ENCODE assay signal across 1 cellular context in genomic region chrX:124086411-124086810, GRCh38.
TF ChIP-seq lines count a peak whose summit lies in the region.

No MANE protein-coding gene starts in this region.

TF ChIP-seq in GM23338, 12 proteins besides CTCF, POLR2A, EP300 and RAD21 (continued from another document):
- TF ChIP-seq ZNF462 (CRISPR knock-in tag; IDR thresholded peaks at IDR 0.05), result no peak
- TF ChIP-seq STAT1 (IDR thresholded peaks at IDR 0.05; ENCODE audit: unreplicated experiment), result no peak
- no peak for TF ChIP-seq POLR2AphosphoS5 (IDR thresholded peaks at IDR 0.05; ENCODE audit: low read depth)
- TF ChIP-seq CREB1 (CRISPR knock-in tag; IDR thresholded peaks at IDR 0.05; ENCODE audit: low read depth), result no peak
- TF ChIP-seq EZH2phosphoT487 (IDR thresholded peaks at IDR 0.05; ENCODE audit: unreplicated experiment), result no peak
- TF ChIP-seq ZNF114 (CRISPR knock-in tag; IDR thresholded peaks at IDR 0.05), result no peak
- no peak for TF ChIP-seq ZNF331 (CRISPR knock-in tag; IDR thresholded peaks at IDR 0.05; ENCODE audit: low read depth)
